1 cellular context compared by ENCODE assay signal in the genomic region with DNA sequence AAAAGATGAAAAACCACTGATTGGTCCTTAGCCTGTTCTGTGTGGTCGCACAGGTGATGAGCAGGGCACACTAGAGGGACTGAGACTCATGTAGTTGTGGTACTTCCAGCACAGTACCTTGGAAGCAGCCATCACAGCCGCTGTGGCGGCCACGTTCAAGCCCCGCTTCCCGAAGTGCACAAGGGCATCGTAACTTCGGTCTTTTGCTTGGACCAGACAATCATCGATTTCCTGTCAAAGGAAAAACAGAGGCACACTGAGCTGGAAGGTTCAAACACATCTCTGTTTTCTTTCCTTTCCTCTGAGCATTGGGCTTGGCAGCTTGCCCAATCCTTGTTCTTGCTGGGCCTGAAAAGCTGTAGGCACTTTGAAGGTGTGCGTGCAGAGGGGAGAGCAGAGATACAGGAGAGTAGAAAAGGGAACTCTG.
TF ChIP-seq lines count a peak whose summit lies in the region.

No MANE protein-coding gene starts in this region.

TF ChIP-seq in HepG2, 621 proteins besides CTCF, POLR2A, EP300 and RAD21 (continued from another document and continues in another):
- TF ChIP-seq ZNF674 (CRISPR knock-in tag; IDR thresholded peaks at IDR 0.05; ENCODE audit: low read depth) (no peak), ZNF777 (CRISPR knock-in tag; IDR thresholded peaks at IDR 0.05) (no peak), IKZF4 (CRISPR knock-in tag; IDR thresholded peaks at IDR 0.05; ENCODE audit: borderline replicate concordance, low read depth, not compliant biosample characterization) (no peak), GATA4 (IDR thresholded peaks at IDR 0.05; ENCODE audit: borderline replicate concordance, low read depth) (no peak), NCOA1 (CRISPR knock-in tag; IDR thresholded peaks at IDR 0.05) (no peak), TOPORS (CRISPR knock-in tag; IDR thresholded peaks at IDR 0.05) (no peak; the same call in 1 of the 2 replicates), ZNF441 (CRISPR knock-in tag; IDR thresholded peaks at IDR 0.05; ENCODE audit: borderline replicate concordance) (no peak), RFX3 (CRISPR knock-in tag; IDR thresholded peaks at IDR 0.05) (no peak), ZNF143 (CRISPR knock-in tag; IDR thresholded peaks at IDR 0.05) (peak; percentile 57; the same call in 1 of the 2 replicates), ATF1 (CRISPR knock-in tag; IDR thresholded peaks at IDR 0.05) (0 out of 2 replicates have a peak, but pooled peaks have one; percentile 7), ZNF460 (CRISPR knock-in tag; IDR thresholded peaks at IDR 0.05; ENCODE audit: borderline replicate concordance) (no peak; the same call in 1 of the 2 replicates), ZNF383 (CRISPR knock-in tag; IDR thresholded peaks at IDR 0.05; ENCODE audit: borderline replicate concordance) (no peak), SMARCC2 (IDR thresholded peaks at IDR 0.05) (no peak), ZNF207 (IDR thresholded peaks at IDR 0.05; ENCODE audit: borderline replicate concordance) (no peak), BHLHE40 (IDR thresholded peaks at IDR 0.05; ENCODE audit: low read length) (peak; percentile 36; the same call in 1 of the 2 replicates), SP1 (IDR thresholded peaks at IDR 0.05) (no peak), SP1 (CRISPR knock-in tag; IDR thresholded peaks at IDR 0.05) (no peak), EEA1 (CRISPR knock-in tag; IDR thresholded peaks at IDR 0.05; ENCODE audit: borderline replicate concordance) (peak; percentile 56; the same call in 1 of the 2 replicates), DNMT1 (CRISPR knock-in tag; IDR thresholded peaks at IDR 0.05) (no peak), SETDB1 (CRISPR knock-in tag; IDR thresholded peaks at IDR 0.05; ENCODE audit: borderline replicate concordance) (no peak), CBFB (CRISPR knock-in tag; IDR thresholded peaks at IDR 0.05) (no peak), ZNF547 (CRISPR knock-in tag; IDR thresholded peaks at IDR 0.05) (no peak), CBX2 (IDR thresholded peaks at IDR 0.05; ENCODE audit: low read depth, low read length) (no peak), CBX2 (CRISPR knock-in tag; IDR thresholded peaks at IDR 0.05; ENCODE audit: low read depth) (no peak), ZNF331 (CRISPR knock-in tag; IDR thresholded peaks at IDR 0.05) (peak; percentile 78; the same call in 1 of the 2 replicates), ZNF883 (CRISPR knock-in tag; IDR thresholded peaks at IDR 0.05; ENCODE audit: not compliant biosample characterization) (no peak), POLR2AphosphoS5 (IDR thresholded peaks at IDR 0.05; ENCODE audit: low read depth, low read length) (no peak), ZNF432 (CRISPR knock-in tag; IDR thresholded peaks at IDR 0.05; ENCODE audit: borderline replicate concordance) (no peak), ZNF850 (CRISPR knock-in tag; conservative IDR thresholded peaks at IDR 0.05) (no peak), ZNF530 (CRISPR knock-in tag; IDR thresholded peaks at IDR 0.05; ENCODE audit: low read depth) (no peak), PAF1 (CRISPR knock-in tag; IDR thresholded peaks at IDR 0.05) (no peak), HOXA7 (CRISPR knock-in tag; IDR thresholded peaks at IDR 0.05) (no peak), PHB2 (IDR thresholded peaks at IDR 0.05; ENCODE audit: partially characterized antibody) (no peak), SNAI1 (CRISPR knock-in tag; IDR thresholded peaks at IDR 0.05; ENCODE audit: borderline replicate concordance) (no peak)
- TF ChIP-seq, protein P1, sequence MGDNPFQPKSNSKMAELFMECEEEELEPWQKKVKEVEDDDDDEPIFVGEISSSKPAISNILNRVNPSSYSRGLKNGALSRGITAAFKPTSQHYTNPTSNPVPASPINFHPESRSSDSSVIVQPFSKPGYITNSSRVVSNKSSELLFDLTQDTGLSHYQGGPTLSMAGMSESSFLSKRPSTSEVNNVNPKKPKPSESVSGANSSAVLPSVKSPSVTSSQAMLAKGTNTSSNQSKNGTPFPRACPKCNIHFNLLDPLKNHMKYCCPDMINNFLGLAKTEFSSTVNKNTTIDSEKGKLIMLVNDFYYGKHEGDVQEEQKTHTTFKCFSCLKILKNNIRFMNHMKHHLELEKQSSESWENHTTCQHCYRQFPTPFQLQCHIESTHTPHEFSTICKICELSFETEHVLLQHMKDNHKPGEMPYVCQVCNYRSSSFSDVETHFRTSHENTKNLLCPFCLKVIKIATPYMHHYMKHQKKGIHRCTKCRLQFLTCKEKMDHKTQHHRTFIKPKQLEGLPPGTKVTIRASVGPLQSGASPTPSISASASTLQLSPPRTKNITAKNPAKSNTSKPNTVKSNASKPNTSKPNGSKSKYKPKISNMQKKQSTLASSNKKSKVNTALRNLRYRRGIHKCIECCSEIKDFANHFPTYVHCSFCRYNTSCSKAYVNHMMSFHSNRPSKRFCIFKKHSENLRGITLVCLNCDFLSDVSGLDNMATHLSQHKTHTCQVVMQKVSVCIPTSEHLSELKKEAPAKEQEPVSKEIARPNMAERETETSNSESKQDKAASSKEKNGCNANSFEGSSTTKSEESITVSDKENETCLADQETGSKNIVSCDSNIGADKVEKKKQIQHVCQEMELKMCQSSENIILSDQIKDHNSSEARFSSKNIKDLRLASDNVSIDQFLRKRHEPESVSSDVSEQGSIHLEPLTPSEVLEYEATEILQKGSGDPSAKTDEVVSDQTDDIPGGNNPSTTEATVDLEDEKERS (CRISPR knock-in tag; IDR thresholded peaks at IDR 0.05): peak; percentile 53; the same call in 1 of the 2 replicates
- TF ChIP-seq, protein P2, sequence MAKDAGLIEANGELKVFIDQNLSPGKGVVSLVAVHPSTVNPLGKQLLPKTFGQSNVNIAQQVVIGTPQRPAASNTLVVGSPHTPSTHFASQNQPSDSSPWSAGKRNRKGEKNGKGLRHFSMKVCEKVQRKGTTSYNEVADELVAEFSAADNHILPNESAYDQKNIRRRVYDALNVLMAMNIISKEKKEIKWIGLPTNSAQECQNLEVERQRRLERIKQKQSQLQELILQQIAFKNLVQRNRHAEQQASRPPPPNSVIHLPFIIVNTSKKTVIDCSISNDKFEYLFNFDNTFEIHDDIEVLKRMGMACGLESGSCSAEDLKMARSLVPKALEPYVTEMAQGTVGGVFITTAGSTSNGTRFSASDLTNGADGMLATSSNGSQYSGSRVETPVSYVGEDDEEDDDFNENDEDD (CRISPR knock-in tag; IDR thresholded peaks at IDR 0.05; ENCODE audit: borderline replicate concordance): peak; percentile 27; the same call in 1 of the 2 replicates
- TF ChIP-seq, protein P3, sequence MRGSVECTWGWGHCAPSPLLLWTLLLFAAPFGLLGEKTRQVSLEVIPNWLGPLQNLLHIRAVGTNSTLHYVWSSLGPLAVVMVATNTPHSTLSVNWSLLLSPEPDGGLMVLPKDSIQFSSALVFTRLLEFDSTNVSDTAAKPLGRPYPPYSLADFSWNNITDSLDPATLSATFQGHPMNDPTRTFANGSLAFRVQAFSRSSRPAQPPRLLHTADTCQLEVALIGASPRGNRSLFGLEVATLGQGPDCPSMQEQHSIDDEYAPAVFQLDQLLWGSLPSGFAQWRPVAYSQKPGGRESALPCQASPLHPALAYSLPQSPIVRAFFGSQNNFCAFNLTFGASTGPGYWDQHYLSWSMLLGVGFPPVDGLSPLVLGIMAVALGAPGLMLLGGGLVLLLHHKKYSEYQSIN (CRISPR knock-in tag; IDR thresholded peaks at IDR 0.05; ENCODE audit: borderline replicate concordance): no peak
- TF ChIP-seq, protein P4, sequence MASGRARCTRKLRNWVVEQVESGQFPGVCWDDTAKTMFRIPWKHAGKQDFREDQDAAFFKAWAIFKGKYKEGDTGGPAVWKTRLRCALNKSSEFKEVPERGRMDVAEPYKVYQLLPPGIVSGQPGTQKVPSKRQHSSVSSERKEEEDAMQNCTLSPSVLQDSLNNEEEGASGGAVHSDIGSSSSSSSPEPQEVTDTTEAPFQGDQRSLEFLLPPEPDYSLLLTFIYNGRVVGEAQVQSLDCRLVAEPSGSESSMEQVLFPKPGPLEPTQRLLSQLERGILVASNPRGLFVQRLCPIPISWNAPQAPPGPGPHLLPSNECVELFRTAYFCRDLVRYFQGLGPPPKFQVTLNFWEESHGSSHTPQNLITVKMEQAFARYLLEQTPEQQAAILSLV (CRISPR knock-in tag; IDR thresholded peaks at IDR 0.05; ENCODE audit: borderline replicate concordance): no peak
- TF ChIP-seq, protein P5, sequence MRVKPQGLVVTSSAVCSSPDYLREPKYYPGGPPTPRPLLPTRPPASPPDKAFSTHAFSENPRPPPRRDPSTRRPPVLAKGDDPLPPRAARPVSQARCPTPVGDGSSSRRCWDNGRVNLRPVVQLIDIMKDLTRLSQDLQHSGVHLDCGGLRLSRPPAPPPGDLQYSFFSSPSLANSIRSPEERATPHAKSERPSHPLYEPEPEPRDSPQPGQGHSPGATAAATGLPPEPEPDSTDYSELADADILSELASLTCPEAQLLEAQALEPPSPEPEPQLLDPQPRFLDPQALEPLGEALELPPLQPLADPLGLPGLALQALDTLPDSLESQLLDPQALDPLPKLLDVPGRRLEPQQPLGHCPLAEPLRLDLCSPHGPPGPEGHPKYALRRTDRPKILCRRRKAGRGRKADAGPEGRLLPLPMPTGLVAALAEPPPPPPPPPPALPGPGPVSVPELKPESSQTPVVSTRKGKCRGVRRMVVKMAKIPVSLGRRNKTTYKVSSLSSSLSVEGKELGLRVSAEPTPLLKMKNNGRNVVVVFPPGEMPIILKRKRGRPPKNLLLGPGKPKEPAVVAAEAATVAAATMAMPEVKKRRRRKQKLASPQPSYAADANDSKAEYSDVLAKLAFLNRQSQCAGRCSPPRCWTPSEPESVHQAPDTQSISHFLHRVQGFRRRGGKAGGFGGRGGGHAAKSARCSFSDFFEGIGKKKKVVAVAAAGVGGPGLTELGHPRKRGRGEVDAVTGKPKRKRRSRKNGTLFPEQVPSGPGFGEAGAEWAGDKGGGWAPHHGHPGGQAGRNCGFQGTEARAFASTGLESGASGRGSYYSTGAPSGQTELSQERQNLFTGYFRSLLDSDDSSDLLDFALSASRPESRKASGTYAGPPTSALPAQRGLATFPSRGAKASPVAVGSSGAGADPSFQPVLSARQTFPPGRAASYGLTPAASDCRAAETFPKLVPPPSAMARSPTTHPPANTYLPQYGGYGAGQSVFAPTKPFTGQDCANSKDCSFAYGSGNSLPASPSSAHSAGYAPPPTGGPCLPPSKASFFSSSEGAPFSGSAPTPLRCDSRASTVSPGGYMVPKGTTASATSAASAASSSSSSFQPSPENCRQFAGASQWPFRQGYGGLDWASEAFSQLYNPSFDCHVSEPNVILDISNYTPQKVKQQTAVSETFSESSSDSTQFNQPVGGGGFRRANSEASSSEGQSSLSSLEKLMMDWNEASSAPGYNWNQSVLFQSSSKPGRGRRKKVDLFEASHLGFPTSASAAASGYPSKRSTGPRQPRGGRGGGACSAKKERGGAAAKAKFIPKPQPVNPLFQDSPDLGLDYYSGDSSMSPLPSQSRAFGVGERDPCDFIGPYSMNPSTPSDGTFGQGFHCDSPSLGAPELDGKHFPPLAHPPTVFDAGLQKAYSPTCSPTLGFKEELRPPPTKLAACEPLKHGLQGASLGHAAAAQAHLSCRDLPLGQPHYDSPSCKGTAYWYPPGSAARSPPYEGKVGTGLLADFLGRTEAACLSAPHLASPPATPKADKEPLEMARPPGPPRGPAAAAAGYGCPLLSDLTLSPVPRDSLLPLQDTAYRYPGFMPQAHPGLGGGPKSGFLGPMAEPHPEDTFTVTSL (CRISPR knock-in tag; IDR thresholded peaks at IDR 0.05; ENCODE audit: borderline replicate concordance): peak; percentile 89
- TF ChIP-seq, protein P6, sequence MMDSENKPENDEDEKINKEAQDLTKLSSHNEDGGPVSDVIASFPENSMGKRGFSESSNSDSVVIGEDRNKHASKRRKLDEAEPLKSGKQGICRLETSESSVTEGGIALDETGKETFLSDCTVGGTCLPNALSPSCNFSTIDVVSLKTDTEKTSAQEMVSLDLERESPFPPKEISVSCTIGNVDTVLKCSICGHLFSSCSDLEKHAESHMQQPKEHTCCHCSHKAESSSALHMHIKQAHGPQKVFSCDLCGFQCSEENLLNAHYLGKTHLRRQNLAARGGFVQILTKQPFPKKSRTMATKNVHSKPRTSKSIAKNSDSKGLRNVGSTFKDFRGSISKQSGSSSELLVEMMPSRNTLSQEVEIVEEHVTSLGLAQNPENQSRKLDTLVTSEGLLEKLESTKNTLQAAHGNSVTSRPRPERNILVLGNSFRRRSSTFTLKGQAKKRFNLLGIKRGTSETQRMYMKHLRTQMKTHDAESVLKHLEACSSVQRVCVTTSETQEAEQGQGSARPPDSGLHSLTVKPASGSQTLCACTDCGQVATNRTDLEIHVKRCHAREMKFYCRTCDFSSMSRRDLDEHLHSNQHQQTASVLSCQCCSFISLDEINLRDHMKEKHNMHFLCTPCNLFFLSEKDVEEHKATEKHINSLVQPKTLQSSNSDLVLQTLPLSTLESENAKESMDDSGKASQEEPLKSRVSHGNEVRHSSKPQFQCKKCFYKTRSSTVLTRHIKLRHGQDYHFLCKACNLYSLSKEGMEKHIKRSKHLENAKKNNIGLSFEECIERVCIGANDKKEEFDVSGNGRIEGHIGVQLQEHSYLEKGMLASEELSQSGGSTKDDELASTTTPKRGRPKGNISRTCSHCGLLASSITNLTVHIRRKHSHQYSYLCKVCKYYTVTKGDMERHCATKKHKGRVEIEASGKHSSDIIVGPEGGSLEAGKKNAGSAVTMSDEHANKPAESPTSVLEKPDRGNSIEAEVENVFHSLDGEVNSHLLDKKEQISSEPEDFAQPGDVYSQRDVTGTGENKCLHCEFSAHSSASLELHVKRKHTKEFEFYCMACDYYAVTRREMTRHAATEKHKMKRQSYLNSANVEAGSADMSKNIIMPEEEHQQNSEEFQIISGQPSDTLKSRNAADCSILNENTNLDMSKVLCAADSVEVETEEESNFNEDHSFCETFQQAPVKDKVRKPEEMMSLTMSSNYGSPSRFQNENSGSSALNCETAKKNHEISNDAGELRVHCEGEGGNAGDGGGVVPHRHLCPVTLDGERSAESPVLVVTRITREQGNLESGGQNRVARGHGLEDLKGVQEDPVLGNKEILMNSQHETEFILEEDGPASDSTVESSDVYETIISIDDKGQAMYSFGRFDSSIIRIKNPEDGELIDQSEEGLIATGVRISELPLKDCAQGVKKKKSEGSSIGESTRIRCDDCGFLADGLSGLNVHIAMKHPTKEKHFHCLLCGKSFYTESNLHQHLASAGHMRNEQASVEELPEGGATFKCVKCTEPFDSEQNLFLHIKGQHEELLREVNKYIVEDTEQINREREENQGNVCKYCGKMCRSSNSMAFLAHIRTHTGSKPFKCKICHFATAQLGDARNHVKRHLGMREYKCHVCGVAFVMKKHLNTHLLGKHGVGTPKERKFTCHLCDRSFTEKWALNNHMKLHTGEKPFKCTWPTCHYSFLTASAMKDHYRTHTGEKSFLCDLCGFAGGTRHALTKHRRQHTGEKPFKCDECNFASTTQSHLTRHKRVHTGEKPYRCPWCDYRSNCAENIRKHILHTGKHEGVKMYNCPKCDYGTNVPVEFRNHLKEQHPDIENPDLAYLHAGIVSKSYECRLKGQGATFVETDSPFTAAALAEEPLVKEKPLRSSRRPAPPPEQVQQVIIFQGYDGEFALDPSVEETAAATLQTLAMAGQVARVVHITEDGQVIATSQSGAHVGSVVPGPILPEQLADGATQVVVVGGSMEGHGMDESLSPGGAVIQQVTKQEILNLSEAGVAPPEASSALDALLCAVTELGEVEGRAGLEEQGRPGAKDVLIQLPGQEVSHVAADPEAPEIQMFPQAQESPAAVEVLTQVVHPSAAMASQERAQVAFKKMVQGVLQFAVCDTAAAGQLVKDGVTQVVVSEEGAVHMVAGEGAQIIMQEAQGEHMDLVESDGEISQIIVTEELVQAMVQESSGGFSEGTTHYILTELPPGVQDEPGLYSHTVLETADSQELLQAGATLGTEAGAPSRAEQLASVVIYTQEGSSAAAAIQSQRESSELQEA (CRISPR knock-in tag; IDR thresholded peaks at IDR 0.05; ENCODE audit: not compliant biosample characterization): no peak
